Comparison of ENCODE assay signal across 2 cellular contexts in the genomic region with DNA sequence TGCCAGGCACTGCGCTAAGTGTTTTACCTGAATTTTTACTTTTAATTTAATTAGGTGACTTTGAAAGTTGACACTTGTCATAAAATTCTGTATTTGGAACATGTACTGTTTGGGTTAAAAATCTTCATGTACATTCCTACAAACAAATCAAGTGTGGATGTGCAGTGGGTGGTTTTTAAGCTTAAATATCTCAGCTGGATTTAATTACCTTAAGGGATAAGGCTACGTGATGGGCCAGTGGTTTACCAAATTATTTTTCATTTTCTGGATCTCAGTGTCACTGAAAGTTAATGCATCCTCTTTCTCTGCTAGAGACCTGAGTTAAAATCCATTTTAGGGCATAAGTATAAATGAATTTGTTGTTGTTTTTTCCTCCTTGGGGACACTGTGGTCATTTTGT.
TF ChIP-seq lines count a peak whose summit lies in the region.

No MANE protein-coding gene starts in this region.

TF ChIP-seq in SK-N-SH treated with all-trans-retinoic acid at 6 μM for 48 hours, 23 proteins besides CTCF, POLR2A, EP300 and RAD21:
- TF ChIP-seq BACH2 (CRISPR knock-in tag; IDR thresholded peaks at IDR 0.05; ENCODE audit: borderline replicate concordance) (no peak), ZNF565 (CRISPR knock-in tag; conservative IDR thresholded peaks at IDR 0.05; ENCODE audit: low read depth) (no peak), SNAI2 (CRISPR knock-in tag; IDR thresholded peaks at IDR 0.05) (0 out of 2 replicates have a peak, but pooled peaks have one; percentile 26)
- TF ChIP-seq, protein P1, sequence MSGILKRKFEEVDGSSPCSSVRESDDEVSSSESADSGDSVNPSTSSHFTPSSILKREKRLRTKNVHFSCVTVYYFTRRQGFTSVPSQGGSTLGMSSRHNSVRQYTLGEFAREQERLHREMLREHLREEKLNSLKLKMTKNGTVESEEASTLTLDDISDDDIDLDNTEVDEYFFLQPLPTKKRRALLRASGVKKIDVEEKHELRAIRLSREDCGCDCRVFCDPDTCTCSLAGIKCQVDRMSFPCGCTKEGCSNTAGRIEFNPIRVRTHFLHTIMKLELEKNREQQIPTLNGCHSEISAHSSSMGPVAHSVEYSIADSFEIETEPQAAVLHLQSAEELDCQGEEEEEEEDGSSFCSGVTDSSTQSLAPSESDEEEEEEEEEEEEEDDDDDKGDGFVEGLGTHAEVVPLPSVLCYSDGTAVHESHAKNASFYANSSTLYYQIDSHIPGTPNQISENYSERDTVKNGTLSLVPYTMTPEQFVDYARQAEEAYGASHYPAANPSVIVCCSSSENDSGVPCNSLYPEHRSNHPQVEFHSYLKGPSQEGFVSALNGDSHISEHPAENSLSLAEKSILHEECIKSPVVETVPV (CRISPR knock-in tag; IDR thresholded peaks at IDR 0.05): no peak

TF ChIP-seq in SK-N-SH, 30 proteins besides CTCF, POLR2A, EP300 and RAD21:
- TF ChIP-seq FOXM1 (IDR thresholded peaks at IDR 0.05; ENCODE audit: low read depth) (no peak), RFX5 (IDR thresholded peaks at IDR 0.05; ENCODE audit: low read length) (no peak), MEF2A (IDR thresholded peaks at IDR 0.05; ENCODE audit: borderline replicate concordance, low read depth) (no peak), TEAD4 (IDR thresholded peaks at IDR 0.05; ENCODE audit: borderline replicate concordance, insufficient read depth) (no peak), JUND (IDR thresholded peaks at IDR 0.05) (no peak), TAF1 (IDR thresholded peaks at IDR 0.05; ENCODE audit: borderline replicate concordance, low read depth, low read length) (no peak), FOXJ3 (CRISPR knock-in tag; IDR thresholded peaks at IDR 0.05) (no peak), MXI1 (IDR thresholded peaks at IDR 0.05; ENCODE audit: low read depth, low read length) (no peak), EZH2phosphoT487 (IDR thresholded peaks at IDR 0.05; ENCODE audit: borderline replicate concordance, low read depth) (no peak), NFIC (IDR thresholded peaks at IDR 0.05; ENCODE audit: borderline replicate concordance) (no peak), SIN3A (IDR thresholded peaks at IDR 0.05; ENCODE audit: borderline replicate concordance, low read depth, low read length) (no peak), RCOR1 (IDR thresholded peaks at IDR 0.05; ENCODE audit: low read length) (no peak), GATA2 (CRISPR knock-in tag; IDR thresholded peaks at IDR 0.05) (no peak), YY1 (IDR thresholded peaks at IDR 0.05; ENCODE audit: low read depth) (no peak), SMC3 (IDR thresholded peaks at IDR 0.05; ENCODE audit: low read depth, low read length) (no peak)
- TF ChIP-seq, protein P2, sequence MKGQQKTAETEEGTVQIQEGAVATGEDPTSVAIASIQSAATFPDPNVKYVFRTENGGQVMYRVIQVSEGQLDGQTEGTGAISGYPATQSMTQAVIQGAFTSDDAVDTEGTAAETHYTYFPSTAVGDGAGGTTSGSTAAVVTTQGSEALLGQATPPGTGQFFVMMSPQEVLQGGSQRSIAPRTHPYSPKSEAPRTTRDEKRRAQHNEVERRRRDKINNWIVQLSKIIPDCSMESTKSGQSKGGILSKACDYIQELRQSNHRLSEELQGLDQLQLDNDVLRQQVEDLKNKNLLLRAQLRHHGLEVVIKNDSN (IDR thresholded peaks at IDR 0.05; ENCODE audit: borderline replicate concordance, low read depth): no peak
- TF ChIP-seq, protein P3, sequence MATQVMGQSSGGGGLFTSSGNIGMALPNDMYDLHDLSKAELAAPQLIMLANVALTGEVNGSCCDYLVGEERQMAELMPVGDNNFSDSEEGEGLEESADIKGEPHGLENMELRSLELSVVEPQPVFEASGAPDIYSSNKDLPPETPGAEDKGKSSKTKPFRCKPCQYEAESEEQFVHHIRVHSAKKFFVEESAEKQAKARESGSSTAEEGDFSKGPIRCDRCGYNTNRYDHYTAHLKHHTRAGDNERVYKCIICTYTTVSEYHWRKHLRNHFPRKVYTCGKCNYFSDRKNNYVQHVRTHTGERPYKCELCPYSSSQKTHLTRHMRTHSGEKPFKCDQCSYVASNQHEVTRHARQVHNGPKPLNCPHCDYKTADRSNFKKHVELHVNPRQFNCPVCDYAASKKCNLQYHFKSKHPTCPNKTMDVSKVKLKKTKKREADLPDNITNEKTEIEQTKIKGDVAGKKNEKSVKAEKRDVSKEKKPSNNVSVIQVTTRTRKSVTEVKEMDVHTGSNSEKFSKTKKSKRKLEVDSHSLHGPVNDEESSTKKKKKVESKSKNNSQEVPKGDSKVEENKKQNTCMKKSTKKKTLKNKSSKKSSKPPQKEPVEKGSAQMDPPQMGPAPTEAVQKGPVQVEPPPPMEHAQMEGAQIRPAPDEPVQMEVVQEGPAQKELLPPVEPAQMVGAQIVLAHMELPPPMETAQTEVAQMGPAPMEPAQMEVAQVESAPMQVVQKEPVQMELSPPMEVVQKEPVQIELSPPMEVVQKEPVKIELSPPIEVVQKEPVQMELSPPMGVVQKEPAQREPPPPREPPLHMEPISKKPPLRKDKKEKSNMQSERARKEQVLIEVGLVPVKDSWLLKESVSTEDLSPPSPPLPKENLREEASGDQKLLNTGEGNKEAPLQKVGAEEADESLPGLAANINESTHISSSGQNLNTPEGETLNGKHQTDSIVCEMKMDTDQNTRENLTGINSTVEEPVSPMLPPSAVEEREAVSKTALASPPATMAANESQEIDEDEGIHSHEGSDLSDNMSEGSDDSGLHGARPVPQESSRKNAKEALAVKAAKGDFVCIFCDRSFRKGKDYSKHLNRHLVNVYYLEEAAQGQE (IDR thresholded peaks at IDR 0.05; ENCODE audit: low read depth, low read length): no peak
- TF ChIP-seq, protein P4, sequence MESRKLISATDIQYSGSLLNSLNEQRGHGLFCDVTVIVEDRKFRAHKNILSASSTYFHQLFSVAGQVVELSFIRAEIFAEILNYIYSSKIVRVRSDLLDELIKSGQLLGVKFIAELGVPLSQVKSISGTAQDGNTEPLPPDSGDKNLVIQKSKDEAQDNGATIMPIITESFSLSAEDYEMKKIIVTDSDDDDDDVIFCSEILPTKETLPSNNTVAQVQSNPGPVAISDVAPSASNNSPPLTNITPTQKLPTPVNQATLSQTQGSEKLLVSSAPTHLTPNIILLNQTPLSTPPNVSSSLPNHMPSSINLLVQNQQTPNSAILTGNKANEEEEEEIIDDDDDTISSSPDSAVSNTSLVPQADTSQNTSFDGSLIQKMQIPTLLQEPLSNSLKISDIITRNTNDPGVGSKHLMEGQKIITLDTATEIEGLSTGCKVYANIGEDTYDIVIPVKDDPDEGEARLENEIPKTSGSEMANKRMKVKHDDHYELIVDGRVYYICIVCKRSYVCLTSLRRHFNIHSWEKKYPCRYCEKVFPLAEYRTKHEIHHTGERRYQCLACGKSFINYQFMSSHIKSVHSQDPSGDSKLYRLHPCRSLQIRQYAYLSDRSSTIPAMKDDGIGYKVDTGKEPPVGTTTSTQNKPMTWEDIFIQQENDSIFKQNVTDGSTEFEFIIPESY (IDR thresholded peaks at IDR 0.05; ENCODE audit: borderline replicate concordance, low read depth): no peak
